Comparison of ENCODE assay signal across 18 cellular contexts in the genomic region with DNA sequence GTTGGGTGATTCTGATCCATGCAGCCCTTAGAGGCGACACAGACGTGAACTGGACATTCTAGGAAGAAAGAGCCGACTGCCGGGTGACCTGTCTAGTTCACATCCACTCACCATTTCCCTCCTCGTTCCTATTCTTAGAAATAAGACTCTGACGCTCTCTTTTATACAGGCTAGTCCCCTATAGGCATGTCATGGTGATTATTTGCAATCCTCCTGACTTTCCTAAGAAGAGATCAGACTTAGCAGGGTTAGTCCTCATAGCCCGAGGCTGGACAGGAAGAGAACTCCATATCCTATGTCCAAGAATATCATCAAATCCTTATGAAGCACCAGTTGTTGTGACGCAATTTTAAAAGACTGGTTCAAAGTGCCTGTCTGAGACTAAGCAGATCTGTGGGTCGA.
A peak's percentile ranks its signal among the peaks of the same experiment; 100 is the strongest.
DNase-seq lines count a peak whose midpoint lies in the region; ATAC-seq and TF ChIP-seq lines count a peak whose summit lies in the region.
"Had no signal": no experiment of that assay in that cellular context is flagged by ENCODE, and none has a peak within 500 bp of the region (broad histone marks: within the 10 kb centered on the region; RNA-seq: fewer than 3 reads in every experiment).

No MANE protein-coding gene starts in this region.

- no peak overlapping the region for H2BK5ac ChIP-seq in mesendoderm (ENCODE audit: low read length)

- CTCF ChIA-PET in RWPE1 (lab: Yijun Ruan, JAX) = interaction anchor here (0.6 kb wide), 1 partner anchor 136 kb away, joined by 3 read pairs; no protein-coding TSS in a partner anchor

- H3K56ac ChIP-seq in mesendoderm (ENCODE audit: low read length) = peak overlapping the region; percentile 22

- peaks cover 2% of the 10 kb centered on the region for H3K4me1 ChIP-seq in mesendoderm (ENCODE audit: control insufficient read depth, low read depth, low read length)
- H3K4me1 ChIP-seq: spleen had no signal

- H4K8ac ChIP-seq in mesendoderm (ENCODE audit: low read depth, low read length) = no peak overlapping the region

- peak overlapping the region; percentile 22 for H3K4me3 ChIP-seq in AG10803 (ENCODE audit: low read length)
- H3K4me3 ChIP-seq in epithelial cell of esophagus (ENCODE audit: low read length) = no peak overlapping the region
- H3K4me3 ChIP-seq in mesendoderm (ENCODE audit: low read length) = no peak overlapping the region
- H3K4me3 ChIP-seq: spleen had no signal

- no peak overlapping the region for H3K23ac ChIP-seq in mesendoderm (ENCODE audit: low read length)

- no peak overlapping the region for H3K9ac ChIP-seq in mesendoderm (ENCODE audit: low read length)

- H3K27ac ChIP-seq in RWPE1 (peak overlapping the region; percentile 73), mesendoderm (ENCODE audit: low read depth, low read length) (no peak overlapping the region)
- H3K27ac ChIP-seq: brain microvascular endothelial cell, neutrophil, spleen had no signal

- no peak overlapping the region for H3K4ac ChIP-seq in mesendoderm (ENCODE audit: low read depth, low read length)

- H3K4me2 ChIP-seq in mesendoderm (ENCODE audit: low read length) = no peak overlapping the region

- H2BK120ac ChIP-seq in mesendoderm (ENCODE audit: low read depth, low read length) = no peak overlapping the region

- TF ChIP-seq CTCF in AG10803 (conservative IDR thresholded peaks at IDR 0.05; ENCODE audit: low read length) = no peak
- TF ChIP-seq CTCF in RWPE1 (conservative IDR thresholded peaks at IDR 0.05; ENCODE audit: low read depth) = no peak
- no peak for TF ChIP-seq CTCF in epithelial cell of esophagus (IDR thresholded peaks at IDR 0.05; ENCODE audit: insufficient read depth, low read depth, low read length, missing control alignments)

- H3K36me3 ChIP-seq in mesendoderm (ENCODE audit: control insufficient read depth, insufficient read depth, low read length) = no peaks in the 10 kb centered on the region
- H3K36me3 ChIP-seq: brain microvascular endothelial cell, neutrophil, spleen had no signal

- H4K5ac ChIP-seq in mesendoderm (ENCODE audit: low read length) = no peak overlapping the region

- no peaks in the 10 kb centered on the region for H3K79me1 ChIP-seq in mesendoderm (ENCODE audit: low read length)

- WGBS in mesendoderm (ENCODE audit: extremely low coverage, insufficient coverage, low lambda C conversion rate) = no CpG with 5 or more reads among the region's 9 CpGs

- no peaks in the 10 kb centered on the region for H3K79me2 ChIP-seq in mesendoderm (ENCODE audit: control insufficient read depth, insufficient read depth, low read length)

- H2BK15ac ChIP-seq in mesendoderm (replicated peaks; ENCODE audit: low read depth) = no peak overlapping the region

- ATAC-seq in GM19395 (IDR thresholded peaks at IDR 0.05; ENCODE audit: unreplicated experiment) (no peak), HG03095 (IDR thresholded peaks at IDR 0.05; ENCODE audit: unreplicated experiment) (no peak)

- POLR2A ChIA-PET in RWPE1 (lab: Yijun Ruan, JAX; ENCODE audit: low non-redundant PET) = interaction anchor here (0.6 kb wide), 1 partner anchor 1908 kb away, joined by 8 read pairs; no protein-coding TSS in a partner anchor

- DNase-seq in AG10803 (ENCODE audit: low read depth) (peak; percentile 38), RWPE1 (ENCODE audit: low spot score) (peak; percentile 34), epithelial cell of esophagus (ENCODE audit: low read depth) (peak; percentile 64), mesendoderm (no peak), kidney glomerular epithelial cell (lab: John Stamatoyannopoulos, UW) (no peak), cerebellar nuclear complex (lab: John Stamatoyannopoulos, UW) (no peak)
- DNase-seq: activated CD4-positive, alpha-beta memory T cell treated with anti-CD3 and anti-CD28 coated beads, Interleukin-2, amount 10 ng/mL, durations not matched to agents 7 days and 5 days; activated effector memory CD4-positive, alpha-beta T cell treated with Interleukin-2 at 50 U/mL for 16 hours; H9; mammary epithelial cell; NCI-H1694; Right ventricle myocardium superior; spleen; T-helper 9 cell had no signal

- no peak overlapping the region for H3K18ac ChIP-seq in mesendoderm (ENCODE audit: low read length)

- no peaks in the 10 kb centered on the region for H3K27me3 ChIP-seq in mesendoderm (ENCODE audit: insufficient read depth, low read length, poor library complexity)
- H3K27me3 ChIP-seq: brain microvascular endothelial cell had no signal

- no peak overlapping the region for H2AK5ac ChIP-seq in mesendoderm (ENCODE audit: low read length)

Comparison
In these comparisons a context has a peak if more than half of its experiments do, and no peak if none do; other contexts are left out.
1. DNase-seq: peak in AG10803 (single experiment), RWPE1 (single experiment) and epithelial cell of esophagus (single experiment); none in mesendoderm (single experiment), kidney glomerular epithelial cell (single experiment) and cerebellar nuclear complex (0 of 2).